Comparison of ENCODE assay signal across 14 cellular contexts in the genomic region with DNA sequence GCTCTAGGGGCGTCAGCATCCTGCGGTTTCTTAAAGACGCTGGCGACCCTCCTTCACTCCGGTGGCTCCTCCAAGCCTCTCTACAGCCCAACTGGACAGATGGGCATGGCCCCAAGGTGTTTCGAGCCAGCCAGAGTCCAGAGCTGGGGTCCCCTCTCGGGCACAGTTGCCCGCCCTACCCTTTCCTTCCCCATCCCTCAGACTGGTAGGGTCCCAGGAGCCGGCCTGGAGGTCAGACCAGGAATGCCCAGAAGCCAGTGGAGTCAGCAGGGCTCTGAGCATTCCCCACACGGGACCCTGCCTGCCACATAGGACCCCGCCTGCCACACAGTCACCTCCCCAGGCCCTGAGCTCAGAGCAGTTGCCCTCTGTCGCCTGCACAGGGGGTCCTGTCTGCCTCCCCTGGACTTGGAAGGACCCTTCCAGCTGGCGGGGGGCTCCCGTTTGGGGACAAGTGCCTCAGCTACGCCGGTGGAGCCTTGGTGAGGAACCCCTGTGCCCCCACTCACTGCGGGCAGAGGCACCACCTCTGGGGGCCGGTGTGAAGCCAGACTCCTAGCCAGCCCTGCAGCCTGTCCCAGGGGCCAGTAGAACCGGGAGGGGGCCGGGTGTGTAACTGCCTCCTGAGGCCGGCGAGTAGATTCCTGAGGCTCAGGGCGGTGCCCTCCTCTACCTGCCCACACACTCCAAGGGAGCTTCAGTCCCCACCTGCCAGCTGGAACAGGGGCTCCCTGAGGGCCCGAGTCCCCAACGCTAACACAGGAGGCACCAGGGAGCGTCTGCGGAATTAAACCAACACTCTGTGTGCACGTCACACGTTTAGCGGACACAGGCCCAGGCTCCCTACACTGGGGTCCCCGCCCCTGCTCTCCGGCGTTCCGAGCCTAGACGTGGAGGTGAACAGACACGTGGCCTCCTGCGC. TPM values are rescaled to one million over a fixed set of nuclear protein-coding genes. Genes with fewer than 3 reads are reported as not detected.
DNase-seq lines count a peak whose midpoint lies in the region; ATAC-seq, FAIRE-seq and TF ChIP-seq lines count a peak whose summit lies in the region.
"Had no signal": no experiment of that assay in that cellular context is flagged by ENCODE, and none has a peak within 500 bp of the region (broad histone marks: within the 10 kb centered on the region; RNA-seq: fewer than 3 reads in every experiment).

No MANE protein-coding gene starts in this region.

- no peaks in the 10 kb centered on the region for H3K9me2 ChIP-seq in GM23248 (ENCODE audit: insufficient read depth)

- peak overlapping the region; percentile 99 for H2BK5ac ChIP-seq in trophoblast cell (ENCODE audit: low read depth, low read length, poor library complexity)

- H3K79me1 ChIP-seq in trophoblast cell (ENCODE audit: low read length), result peaks cover 52% of the 10 kb centered on the region

- no peaks in the 10 kb centered on the region; the same call in 1 of the 2 replicates for H3F3A ChIP-seq in GM23248 (ENCODE audit: insufficient read depth)

- peaks cover 34% of the 10 kb centered on the region for H3K4me1 ChIP-seq in GM23248 (ENCODE audit: insufficient read depth)
- peaks cover 44 to 51% of the 10 kb centered on the region in 2 experiments for H3K4me1 ChIP-seq in trophoblast cell (ENCODE audit: control insufficient read depth in 1 of 2, insufficient read depth in 2 of 2, low read length in 2 of 2)
- peaks cover 13 to 41% (median 21%) of the 10 kb centered on the region in 4 donors for H3K4me1 ChIP-seq in stomach

- H2AFZ ChIP-seq in GM23248 (peak overlapping the region; percentile 66), trophoblast cell (ENCODE audit: insufficient read depth, low read length, poor library complexity) (peak overlapping the region; percentile 53)

- peak overlapping the region; percentile 79 for H4K12ac ChIP-seq in trophoblast cell (ENCODE audit: low read depth, low read length)

- no peaks in the 10 kb centered on the region for H4K20me1 ChIP-seq in GM23248 (ENCODE audit: insufficient read depth)

- no peak for TF ChIP-seq EP300 in stomach (IDR thresholded peaks at IDR 0.05)

- no peak overlapping the region for H3K23ac ChIP-seq in trophoblast cell (ENCODE audit: low read length)

- no peak for FAIRE-seq in RCC 7860 (lab: Jason Lieb, UNC)

- H3K9me3 ChIP-seq in GM23248 (ENCODE audit: low read depth), result no peaks in the 10 kb centered on the region
- peaks cover 5% of the 10 kb centered on the region for H3K9me3 ChIP-seq in trophoblast cell (ENCODE audit: insufficient read depth, low read depth, low read length)
- H3K9me3 ChIP-seq in stomach, result peaks cover 0 to 7% (median 2%) of the 10 kb centered on the region in 4 donors

- in situ Hi-C loops in GM23248 (cut with MboI), result no loop called here

- H2BK120ac ChIP-seq in trophoblast cell (ENCODE audit: insufficient read depth, low read length, poor library complexity), result peak overlapping the region; percentile 97

- ATAC-seq in HG03442 (IDR thresholded peaks at IDR 0.05; ENCODE audit: unreplicated experiment), result no peak
- ATAC-seq: activated CD8-positive, alpha-beta T cell treated with anti-CD3 and anti-CD28 coated beads for 36 hours; natural killer cell had no signal

- H3K18ac ChIP-seq in trophoblast cell (ENCODE audit: low read length), result peak overlapping the region; percentile 88

- no peak for TF ChIP-seq CTCF in stomach (IDR thresholded peaks at IDR 0.05)

- no peak for DNase-seq in GM23248
- DNase-seq in RCC 7860 (ENCODE audit: low spot score), result peak; percentile 22
- DNase-seq in epithelial cell of prostate (ENCODE audit: low read depth, low spot score), result no peak
- DNase-seq in trophoblast cell, result no peak
- DNase-seq in stomach, result no peak
- DNase-seq in NCI-H748 (lab: John Stamatoyannopoulos, UW; ENCODE audit: unreplicated experiment), result no peak
- no peak for DNase-seq in UCSD-AML1 (lab: John Stamatoyannopoulos, UW; ENCODE audit: unreplicated experiment)
- DNase-seq: activated CD8-positive, alpha-beta T cell treated with anti-CD3 and anti-CD28 coated beads for 36 hours; effector memory CD4-positive, alpha-beta T cell; natural killer cell; NCI-H748 treated with DMSO at 0.1 percent for 48 hours; stimulated activated naive CD4-positive, alpha-beta T cell had no signal

- peak overlapping the region; percentile 98 for H4K91ac ChIP-seq in trophoblast cell (ENCODE audit: low read depth, low read length)

- peak overlapping the region; percentile 82 for H3K4ac ChIP-seq in trophoblast cell (ENCODE audit: low read depth, low read length)

- peak overlapping the region; percentile 78 for H2AK5ac ChIP-seq in trophoblast cell (ENCODE audit: low read length)

- peak overlapping the region; percentile 90 for H2BK12ac ChIP-seq in trophoblast cell (ENCODE audit: low read length)

- H3K14ac ChIP-seq in trophoblast cell (ENCODE audit: low read length), result peak overlapping the region; percentile 89

- no peaks in the 10 kb centered on the region for H3K36me3 ChIP-seq in GM23248 (ENCODE audit: low read depth)
- H3K36me3 ChIP-seq in trophoblast cell (ENCODE audit: control insufficient read depth in 1 of 2, insufficient read depth in 2 of 2, low read length in 2 of 2), result no peaks in the 10 kb centered on the region
- H3K36me3 ChIP-seq in stomach, result no peaks in the 10 kb centered on the region

- peak overlapping the region; percentile 35 for H3K4me2 ChIP-seq in GM23248 (ENCODE audit: unreplicated experiment)
- peak overlapping the region; percentile 44 for H3K4me2 ChIP-seq in trophoblast cell (ENCODE audit: low read length)

- 0 out of 2 replicates have a peak, but pooled peaks cover 3% of the 10 kb centered on the region for H3K27me3 ChIP-seq in GM23248 (replicated peaks; ENCODE audit: insufficient read depth)
- no peaks in the 10 kb centered on the region for H3K27me3 ChIP-seq in trophoblast cell (ENCODE audit: insufficient read depth, low read length)
- H3K27me3 ChIP-seq in stomach, result peaks cover 0 to 13% (median 0%) of the 10 kb centered on the region in 3 donors

- no peak for TF ChIP-seq POLR2A in stomach (IDR thresholded peaks at IDR 0.05)

- H3K79me2 ChIP-seq in GM23248 (ENCODE audit: insufficient read depth) (no peaks in the 10 kb centered on the region), trophoblast cell (ENCODE audit: control insufficient read depth, insufficient read depth, low read length, poor library complexity) (peaks cover 8% of the 10 kb centered on the region)

- H3K9ac ChIP-seq in GM23248 (peak overlapping the region; percentile 71), trophoblast cell (ENCODE audit: low read length) (peak overlapping the region; percentile 14)

- H3K4me3 ChIP-seq in GM23248 (no peak overlapping the region), trophoblast cell (ENCODE audit: low read depth, low read length) (no peak overlapping the region), stomach (no peak overlapping the region)

- 79 to 80% methylated on average over 30 to 36 of the region's 37 CpGs for WGBS in GM23248 (ENCODE audit: low coverage in 1 of 2, low lambda C conversion rate in 2 of 2, missing lambda C conversion rate in 2 of 2), 2 experiments
- WGBS in trophoblast cell (ENCODE audit: extremely low coverage, insufficient coverage, insufficient read length), result no CpG with 5 or more reads among the region's 37 CpGs
- 55 to 80% (median 57%) methylated on average over 19 to 37 of the region's 37 CpGs for WGBS in stomach, 5 donors

- H4K8ac ChIP-seq in trophoblast cell (ENCODE audit: low read depth, low read length), result peak overlapping the region; percentile 69

- H3K27ac ChIP-seq in GM23248 (no peak overlapping the region), epithelial cell of prostate (peak overlapping the region; percentile 95), trophoblast cell (ENCODE audit: low read depth, low read length) (peak overlapping the region; percentile 93), stomach (peak overlapping the region in 2 of 5 donors; percentile 53 to 54)
- H3K27ac ChIP-seq: C4-2B had no signal

- intact Hi-C loops in stomach (cut with DNase I; ENCODE audit: low total_unique reads), result no loop called here

RNA-seq across cellular contexts. Expression of gene PDGFA, which starts 19.4 kb away (rescaled TPM):
- total RNA-seq in GM23248 (2014; rRNA removed; shearing (Covaris generic)), result 8.4 and 9.4 TPM in 2 replicates
- polyA plus RNA-seq in GM23248 (2016; fragmentation: Nextera tagmentation; extraction: Ambion mirVana) (4.7 and 5.1 TPM in 2 replicates), stomach (10 to 100 TPM; 15.0 to 36.0 (median 25.3) TPM)
- 9.7 and 10.6 TPM in 2 replicates for polyA plus RNA-seq in trophoblast cell (2013)
- 10 to 100 TPM; 11.1 to 93.0 (median 55.9) TPM for total RNA-seq in stomach
